ENCODE assay signal across 1 cellular context in the genomic region with DNA sequence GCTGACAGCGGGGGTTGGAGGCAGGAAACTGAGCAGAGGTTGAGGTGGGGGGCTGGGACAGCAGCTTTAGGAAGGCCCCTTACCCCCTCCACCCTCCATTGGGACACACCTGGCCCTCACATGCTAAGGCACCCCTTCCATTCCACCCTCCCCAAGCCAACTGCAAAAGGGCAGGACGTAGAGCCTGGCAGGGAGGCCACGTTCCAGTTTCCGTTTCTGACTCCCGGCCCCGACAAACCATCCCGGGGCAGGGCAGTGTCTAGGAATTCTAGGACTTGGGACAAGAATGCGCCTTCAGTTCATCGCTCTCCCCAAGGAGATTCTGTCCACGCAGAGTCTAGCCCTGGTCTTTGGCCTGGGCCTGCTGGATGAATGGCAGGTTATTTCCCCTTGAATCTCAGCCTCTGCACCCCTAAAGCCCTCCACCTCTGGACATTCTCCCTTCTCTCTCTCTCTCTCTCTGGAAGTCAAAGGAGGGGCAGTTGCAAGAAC.
TF ChIP-seq lines count a peak whose summit lies in the region.

No MANE protein-coding gene starts in this region.

TF ChIP-seq in H1, 55 proteins besides CTCF, POLR2A, EP300 and RAD21:
- TF ChIP-seq SUZ12 (IDR thresholded peaks at IDR 0.05; ENCODE audit: low read length) (peak; percentile 54; the same call in 1 of the 2 replicates), NANOG (IDR thresholded peaks at IDR 0.05; ENCODE audit: insufficient read depth, low read depth, low read length, poor library complexity, severe bottlenecking) (no peak), EZH2 (IDR thresholded peaks at IDR 0.05; ENCODE audit: low read depth, low read length, severe bottlenecking) (peak; percentile 52), RNF2 (IDR thresholded peaks at IDR 0.05; ENCODE audit: borderline replicate concordance, low read depth, low read length, missing control alignments, poor library complexity, severe bottlenecking) (peak; percentile 8), POU5F1 (IDR thresholded peaks at IDR 0.05; ENCODE audit: low read depth, low read length) (no peak), SP4 (IDR thresholded peaks at IDR 0.05; ENCODE audit: low read length) (no peak)
TF ChIP-seq in H1: peak in this region for 3.
